ENCODE assay signal across 8 cellular contexts in the genomic region with DNA sequence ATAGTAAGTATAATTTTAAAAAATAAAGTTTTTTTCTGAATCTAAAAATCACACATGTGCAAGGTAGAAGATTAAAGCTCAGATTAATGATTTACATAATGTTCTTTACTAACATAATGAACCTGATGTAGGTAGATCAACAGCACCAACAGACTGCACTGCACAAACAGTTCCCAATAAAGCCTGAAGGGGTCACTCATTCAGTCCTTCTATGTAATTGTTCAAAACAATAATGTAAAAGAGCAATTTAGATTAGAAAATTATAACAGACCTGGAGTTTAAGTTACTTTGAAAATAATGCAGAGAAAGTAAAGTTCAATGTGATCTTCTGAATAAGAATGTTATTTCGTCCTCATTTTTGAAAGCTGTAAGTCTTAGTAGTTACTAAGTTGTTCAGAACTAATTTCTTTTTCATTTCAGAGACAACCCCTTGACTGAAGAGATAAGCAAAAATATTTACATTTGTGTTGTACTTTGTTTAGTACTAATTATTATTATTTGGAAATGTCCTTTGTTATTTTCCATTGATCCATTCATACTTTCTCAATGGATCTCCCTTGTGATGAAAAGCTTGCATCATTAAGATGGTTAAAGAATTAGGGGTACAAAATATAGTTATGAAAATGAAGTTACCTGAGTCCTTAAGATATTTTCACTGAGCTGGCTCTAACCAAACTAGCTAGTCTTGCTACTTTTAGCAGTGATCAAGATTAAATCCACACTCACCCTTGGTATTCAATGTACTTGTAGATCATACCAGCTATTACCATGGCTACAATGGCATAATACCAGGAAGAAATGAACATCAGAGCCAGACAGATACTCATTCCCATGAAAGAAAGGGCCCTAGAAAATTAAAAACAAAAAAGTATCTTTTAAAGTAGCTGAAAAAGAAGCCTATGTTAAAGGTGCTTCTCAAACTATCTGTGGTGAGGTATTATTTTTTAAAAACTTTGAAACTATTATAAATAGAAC. TPM values are rescaled to one million over a fixed set of nuclear protein-coding genes. Genes with fewer than 3 reads are reported as not detected.
A peak's percentile ranks its signal among the peaks of the same experiment; 100 is the strongest.
DNase-seq lines count a peak whose midpoint lies in the region; FAIRE-seq and TF ChIP-seq lines count a peak whose summit lies in the region.

No MANE protein-coding gene starts in this region.

- H3K4me2 ChIP-seq in astrocyte (ENCODE audit: low read length): no peak overlapping the region

- H3K27me3 ChIP-seq in astrocyte (ENCODE audit: insufficient read depth, low read length) (no peaks in the 10 kb centered on the region), stomach (no peaks in the 10 kb centered on the region)

- H3K4me3 ChIP-seq in astrocyte (ENCODE audit: insufficient read depth, low read depth, low read length) (no peak overlapping the region), stomach (no peak overlapping the region)

- no peaks in the 10 kb centered on the region for H3K79me2 ChIP-seq in astrocyte (ENCODE audit: insufficient read depth, low read length)

- no peaks in the 10 kb centered on the region for H4K20me1 ChIP-seq in astrocyte (ENCODE audit: insufficient read depth, low read length)

- H3K27ac ChIP-seq in astrocyte (ENCODE audit: low read depth, low read length) (no peak overlapping the region), stomach (no peak overlapping the region)

- H3K27ac Mint-ChIP-seq in astrocyte (ENCODE audit: unreplicated experiment): no peak overlapping the region

- WGBS in stomach, 5 donors: 35 to 58% (median 52%) methylated on average over 1 of the region's 1 CpG

- no peak overlapping the region for H3K4me3 Mint-ChIP-seq in astrocyte (ENCODE audit: unreplicated experiment)

- DNase-seq in DMS53 (lab: John Stamatoyannopoulos, UW): peak; percentile 54
- DNase-seq in GM19239 (ENCODE audit: insufficient read length, low spot score): peak; percentile 17
- DNase-seq in NCI-H2227 treated with DMSO at 0.1 percent for 48 hours (lab: John Stamatoyannopoulos, UW): peak; percentile 0
- DNase-seq in astrocyte (ENCODE audit: low read depth): peak; percentile 23
- DNase-seq in inferior parietal cortex (ENCODE audit: extremely low spot score): peak; percentile 29
- no peak for DNase-seq in stomach
- no peak for DNase-seq in DMS153 treated with DMSO at 0.1 percent for 48 hours (lab: John Stamatoyannopoulos, UW; ENCODE audit: unreplicated experiment)
- no peak for DNase-seq in stimulated activated CD4-positive, alpha-beta T cell treated with anti-CD3 and anti-CD28 coated beads, Interleukin-2, amount 100 ng/mL, for 24 hours

- H3K36me3 ChIP-seq in astrocyte (ENCODE audit: insufficient read depth, low read length) (no peaks in the 10 kb centered on the region), stomach (peaks cover 22 to 89% (median 85%) of the 10 kb centered on the region in 4 donors)

- H2AFZ ChIP-seq in astrocyte (ENCODE audit: low read depth, low read length): no peak overlapping the region

- H3K4me1 ChIP-seq in astrocyte (ENCODE audit: insufficient read depth, low read length) (peaks cover 23% of the 10 kb centered on the region), stomach (no peaks in the 10 kb centered on the region)

- intact Hi-C loops in stomach (cut with DNase I; ENCODE audit: low total_unique reads): loop anchor here (10.0 kb wide), 2 partner anchors 123 to 343 kb away; a partner anchor contains a TSS

- no peak for TF ChIP-seq EP300 in stomach (IDR thresholded peaks at IDR 0.05)

- H3K9me3 ChIP-seq in astrocyte (ENCODE audit: insufficient read depth, low read depth, low read length): no peaks in the 10 kb centered on the region
- H3K9me3 ChIP-seq in stomach: no peaks in the 10 kb centered on the region

- H3K9ac ChIP-seq in astrocyte (ENCODE audit: low read length): no peak overlapping the region

- no peak for TF ChIP-seq POLR2A in stomach (IDR thresholded peaks at IDR 0.05)

- peaks cover 24% of the 10 kb centered on the region for H3K4me1 Mint-ChIP-seq in astrocyte (ENCODE audit: low read depth, unreplicated experiment)

- peak; percentile 91 for FAIRE-seq in GM19239 (lab: Jason Lieb, UNC)
- FAIRE-seq in astrocyte (lab: Jason Lieb, UNC): no peak

- no peaks in the 10 kb centered on the region for H3K9me3 Mint-ChIP-seq in astrocyte (ENCODE audit: unreplicated experiment)

- H3K27me3 Mint-ChIP-seq in astrocyte (ENCODE audit: low read depth, unreplicated experiment): no peaks in the 10 kb centered on the region

- peaks cover 5% of the 10 kb centered on the region for H3K36me3 Mint-ChIP-seq in astrocyte (ENCODE audit: low read depth, unreplicated experiment)

- TF ChIP-seq CTCF in astrocyte (IDR thresholded peaks at IDR 0.05; ENCODE audit: insufficient read depth, low read depth, low read length): peak; percentile 81
- TF ChIP-seq CTCF in stomach (IDR thresholded peaks at IDR 0.05): peak in 5 of 7 experiments; percentile 57 to 77 (median 70)

RNA-seq across cellular contexts. Expression of a gene that starts 16.8 kb away (rescaled TPM):
- total RNA-seq in astrocyte (94.1 and 104 TPM in 2 replicates), stomach (100 to 1,000 TPM in 4 of 5 donors, 10 to 100 TPM in 1; 28.4 to 145 (median 130) TPM)
- 100 to 1,000 TPM in 1 of 3 donors, 10 to 100 TPM in 2; 89.8 to 102 (median 92.2) TPM for polyA plus RNA-seq in stomach

RNA-seq across cellular contexts. Expression of a gene that starts 31.8 kb away (rescaled TPM):
- total RNA-seq in astrocyte (45.7 and 54.6 TPM in 2 replicates), stomach (100 to 1,000 TPM in 1 of 5 donors, 10 to 100 TPM in 4; 53.0 to 105 (median 84.9) TPM)
- 10 to 100 TPM; 19.4 to 19.7 (median 19.5) TPM for polyA plus RNA-seq in stomach

Comparison
In these comparisons a context has a peak if more than half of its experiments do, and no peak if none do; other contexts are left out.
1. DNase-seq: peak in DMS53 (single experiment), GM19239 (single experiment), NCI-H2227 treated with DMSO at 0.1 percent for 48 hours (single experiment), astrocyte (single experiment) and inferior parietal cortex (single experiment); none in stomach (single experiment), DMS153 treated with DMSO at 0.1 percent for 48 hours (single experiment) and stimulated activated CD4-positive, alpha-beta T cell treated with anti-CD3 and anti-CD28 coated beads, Interleukin-2, amount 100 ng/mL, for 24 hours (0 of 2).